ENCODE assay signal across 8 cellular contexts in genomic region chr9:109108318-109108717, GRCh38. TPM values are rescaled to one million over a fixed set of nuclear protein-coding genes. Genes with fewer than 3 reads are reported as not detected.
DNase-seq lines count a peak whose midpoint lies in the region; ATAC-seq, FAIRE-seq and TF ChIP-seq lines count a peak whose summit lies in the region.

No MANE protein-coding gene starts in this region.

- H3K9me2 ChIP-seq in OCI-LY7 (ENCODE audit: insufficient read depth, low read length), result no peaks in the 10 kb centered on the region

- peaks cover 100% of the 10 kb centered on the region for H3K79me2 ChIP-seq in OCI-LY7 (ENCODE audit: insufficient read depth, low read depth, low read length)
- peaks cover 75% of the 10 kb centered on the region for H3K79me2 ChIP-seq in endothelial cell of umbilical vein (ENCODE audit: control insufficient read depth, insufficient read depth, low read length)

- no peaks in the 10 kb centered on the region for H3K9me1 ChIP-seq in endothelial cell of umbilical vein (replicated peaks; ENCODE audit: control insufficient read depth, extremely low read depth, insufficient read depth, low read length)

- intact Hi-C loops in OCI-LY7 (cut with micrococcal nuclease; ENCODE audit: unreplicated experiment), result no loop called here
- intact Hi-C loops in endothelial cell of umbilical vein (cut with micrococcal nuclease), result loop anchor here (10.0 kb wide), 1 partner anchor 1824 kb away; the partner anchor contains the start of gene RAD23B

- H3K4me1 Mint-ChIP-seq in T-helper 2 cell treated with Interferon-gamma antibody and Interleukin-4, amounts not matched to agents 5 μg/mL and 100 μg/mL, for 36 hours (ENCODE audit: low read depth), result peaks cover 50% of the 10 kb centered on the region
- peaks cover 36% of the 10 kb centered on the region for H3K4me1 Mint-ChIP-seq in stimulated activated effector memory CD8-positive, alpha-beta T cell treated with anti-CD3 and anti-CD28 coated beads, Interleukin-12 subunit alpha, Interleukin-12 subunit beta, amount 100 ng/mL, for 72 hours

- H3K36me3 ChIP-seq in OCI-LY7 (ENCODE audit: insufficient read depth, low read length) (peaks cover 40% of the 10 kb centered on the region), endothelial cell of umbilical vein (ENCODE audit: control insufficient read depth in 2 of 2, extremely low read depth in 1 of 2, insufficient read depth in 2 of 2, low read length in 2 of 2) (no peaks in the 10 kb centered on the region)

- peaks cover 4% of the 10 kb centered on the region for H3K9me3 Mint-ChIP-seq in T-helper 2 cell treated with Interferon-gamma antibody and Interleukin-4, amounts not matched to agents 5 μg/mL and 100 μg/mL, for 36 hours
- peaks cover 3% of the 10 kb centered on the region for H3K9me3 Mint-ChIP-seq in stimulated activated effector memory CD8-positive, alpha-beta T cell treated with anti-CD3 and anti-CD28 coated beads, Interleukin-12 subunit alpha, Interleukin-12 subunit beta, amount 100 ng/mL, for 72 hours

- peak overlapping the region; percentile 76 for H3K27ac ChIP-seq in OCI-LY7 (ENCODE audit: low read depth, low read length, poor library complexity, severe bottlenecking)
- peak overlapping the region; percentile 55 for H3K27ac ChIP-seq in endothelial cell of umbilical vein (ENCODE audit: insufficient read depth, low read depth, low read length)

- peak overlapping the region; percentile 14 for H3K4me3 Mint-ChIP-seq in T-helper 2 cell treated with Interferon-gamma antibody and Interleukin-4, amounts not matched to agents 5 μg/mL and 100 μg/mL, for 36 hours
- peak overlapping the region; percentile 3 for H3K4me3 Mint-ChIP-seq in stimulated activated effector memory CD8-positive, alpha-beta T cell treated with anti-CD3 and anti-CD28 coated beads, Interleukin-12 subunit alpha, Interleukin-12 subunit beta, amount 100 ng/mL, for 72 hours

- H3K9me3 ChIP-seq in OCI-LY7 (ENCODE audit: low read length), result 0 out of 2 replicates have a peak, but pooled peaks cover 3% of the 10 kb centered on the region
- H3K9me3 ChIP-seq in endothelial cell of umbilical vein (replicated peaks; ENCODE audit: control insufficient read depth, insufficient read depth, low read length), result no peaks in the 10 kb centered on the region

- peak overlapping the region; percentile 36 for H3K9ac ChIP-seq in endothelial cell of umbilical vein (replicated peaks; ENCODE audit: extremely low read depth, insufficient read depth, low read length)

- no peak for DNase-seq in T-helper 2 cell treated with Interferon-gamma antibody and Interleukin-4, amounts not matched to agents 5 μg/mL and 100 μg/mL, for 36 hours (ENCODE audit: low spot score)
- DNase-seq in T-helper 2 cell (no peak), OCI-LY7 (ENCODE audit: low spot score) (peak; percentile 79), endothelial cell of umbilical vein (ENCODE audit: low read depth, low spot score) (peak; percentile 53), iPS-NIHi7 (ENCODE audit: extremely low spot score) (no peak), C1 segment of cervical spinal cord (lab: John Stamatoyannopoulos, UW) (no peak)
- no peak for DNase-seq in stimulated activated effector memory CD8-positive, alpha-beta T cell treated with anti-CD3 and anti-CD28 coated beads, Interleukin-12 subunit alpha, Interleukin-12 subunit beta, amount 100 ng/mL, for 72 hours (ENCODE audit: low spot score in 2 of 2)

- TF ChIP-seq CTCF in OCI-LY7 (conservative IDR thresholded peaks at IDR 0.05; ENCODE audit: low read length), result no peak
- TF ChIP-seq CTCF in endothelial cell of umbilical vein (IDR thresholded peaks at IDR 0.05; ENCODE audit: extremely low read depth in 1 of 2, insufficient read depth in 1 of 2, low read depth in 1 of 2, low read length in 2 of 2), result no peak

- BruUV-seq in OCI-LY7 (replicated peaks; lab: Mats Ljungman, UMichigan), result no TSS peak
- BruUV-seq in endothelial cell of umbilical vein (replicated peaks; lab: Mats Ljungman, UMichigan), result no TSS peak

- peaks cover 40% of the 10 kb centered on the region for H4K20me1 ChIP-seq in OCI-LY7 (ENCODE audit: insufficient read depth, low read length)
- no peaks in the 10 kb centered on the region for H4K20me1 ChIP-seq in endothelial cell of umbilical vein (replicated peaks; ENCODE audit: control insufficient read depth, extremely low read depth, insufficient read depth, low read length)

- no peak for ATAC-seq in stimulated activated effector memory CD8-positive, alpha-beta T cell treated with anti-CD3 and anti-CD28 coated beads, Interleukin-12 subunit alpha, Interleukin-12 subunit beta, amount 100 ng/mL, for 72 hours
- no peak for ATAC-seq in HG03025 (IDR thresholded peaks at IDR 0.05; ENCODE audit: low FRiP score, unreplicated experiment)

- H3K4me3 ChIP-seq in OCI-LY7 (ENCODE audit: low read depth, low read length, poor library complexity, severe bottlenecking) (peak overlapping the region; percentile 42), endothelial cell of umbilical vein (replicated peaks in 1 of 3; ENCODE audit: insufficient read depth in 1 of 3, low read depth in 1 of 3, low read length in 3 of 3) (peak overlapping the region in 1 of 3 experiments; percentile 21)

- no peaks in the 10 kb centered on the region for H3K27me3 Mint-ChIP-seq in T-helper 2 cell treated with Interferon-gamma antibody and Interleukin-4, amounts not matched to agents 5 μg/mL and 100 μg/mL, for 36 hours (ENCODE audit: low read depth)

- H3K4me1 ChIP-seq in OCI-LY7 (ENCODE audit: insufficient read depth, low read length, poor library complexity, severe bottlenecking) (peaks cover 76% of the 10 kb centered on the region), endothelial cell of umbilical vein (ENCODE audit: control insufficient read depth, extremely low read depth, insufficient read depth, low read length) (peaks cover 52% of the 10 kb centered on the region)

- POLR2A ChIA-PET in OCI-LY7 (lab: Charles Lee) (interaction anchor here (0.7 to 3.1 kb wide), 6 partner anchors 10 to 239 kb away, joined by 3 to 53 read pairs (median 3); partner anchors contain the start of gene TMEM245), endothelial cell of umbilical vein (lab: Charles Lee) (interaction anchor here (2.0 kb wide), 1 partner anchor 11 kb away, joined by 8 read pairs; the partner anchor contains the start of gene TMEM245)

- H3K36me3 Mint-ChIP-seq in T-helper 2 cell treated with Interferon-gamma antibody and Interleukin-4, amounts not matched to agents 5 μg/mL and 100 μg/mL, for 36 hours (ENCODE audit: low read depth), result peaks cover 31% of the 10 kb centered on the region
- H3K36me3 Mint-ChIP-seq in stimulated activated effector memory CD8-positive, alpha-beta T cell treated with anti-CD3 and anti-CD28 coated beads, Interleukin-12 subunit alpha, Interleukin-12 subunit beta, amount 100 ng/mL, for 72 hours, result peaks cover 38% of the 10 kb centered on the region

- H3K4me2 ChIP-seq in OCI-LY7 (ENCODE audit: low read length), result peak overlapping the region; percentile 56
- peak overlapping the region; percentile 80 for H3K4me2 ChIP-seq in endothelial cell of umbilical vein (ENCODE audit: insufficient read depth, low read length)

- TF ChIP-seq POLR2A in endothelial cell of umbilical vein (IDR thresholded peaks at IDR 0.05; ENCODE audit: low read depth, low read length), result no peak

- no peak for FAIRE-seq in endothelial cell of umbilical vein (lab: Jason Lieb, UNC)

- CTCF ChIA-PET in OCI-LY7 (lab: Charles Lee; ENCODE audit: unreplicated experiment) (interaction anchor here (1.3 kb wide), 1 partner anchor 27 kb away, joined by 3 read pairs; no protein-coding TSS in a partner anchor), endothelial cell of umbilical vein (lab: Charles Lee) (interaction anchor here (1.2 to 2.8 kb wide), 4 partner anchors 10 to 75 kb away, joined by 5 to 16 read pairs (median 9); partner anchors contain the start of gene TMEM245)

- H2AFZ ChIP-seq in OCI-LY7 (ENCODE audit: low read length) (no peak overlapping the region), endothelial cell of umbilical vein (ENCODE audit: low read depth, low read length) (no peak overlapping the region)

- H3K27me3 ChIP-seq in endothelial cell of umbilical vein (ENCODE audit: control insufficient read depth in 2 of 2, insufficient read depth in 2 of 2, low read length in 2 of 2), result no peaks in the 10 kb centered on the region

- dilution Hi-C loops in endothelial cell of umbilical vein (cut with MboI; ENCODE audit: extremely low pct_ligation_motif_present, low sequenced_read_pairs), result no loop called here

- H3K27ac Mint-ChIP-seq in T-helper 2 cell treated with Interferon-gamma antibody and Interleukin-4, amounts not matched to agents 5 μg/mL and 100 μg/mL, for 36 hours, result peak overlapping the region; percentile 80
- no peak overlapping the region for H3K27ac Mint-ChIP-seq in stimulated activated effector memory CD8-positive, alpha-beta T cell treated with anti-CD3 and anti-CD28 coated beads, Interleukin-12 subunit alpha, Interleukin-12 subunit beta, amount 100 ng/mL, for 72 hours

TF ChIP-seq in endothelial cell of umbilical vein, 7 proteins besides CTCF, POLR2A, EP300 and RAD21 (continues in another document):
- TF ChIP-seq FOS (IDR thresholded peaks at IDR 0.05; ENCODE audit: borderline replicate concordance, insufficient read depth, low read length) (no peak), POLR2AphosphoS5 (IDR thresholded peaks at IDR 0.05; ENCODE audit: insufficient read depth, low read depth, low read length) (no peak), EZH2 (IDR thresholded peaks at IDR 0.05; ENCODE audit: borderline replicate concordance, low read depth, low read length, severe bottlenecking) (no peak)

RNA-seq across cellular contexts. Expression of gene TMEM245, which starts 11.4 kb away (rescaled TPM):
- 19.4 and 22.0 TPM in 2 replicates for total RNA-seq in OCI-LY7 (2014; rRNA removed; shearing (Covaris generic))
- 36.1 and 40.8 TPM in 2 replicates for total RNA-seq in OCI-LY7 (2022)
- total RNA-seq in endothelial cell of umbilical vein, result 39.4 and 44.2 TPM in 2 replicates
- 41.7 and 48.0 TPM in 2 replicates for polyA plus RNA-seq in endothelial cell of umbilical vein
- 22.1 and 22.7 TPM in 2 replicates for polyA plus RNA-seq in endothelial cell of umbilical vein (2011; cell fraction: cytosol; rRNA removed)
- polyA plus RNA-seq in endothelial cell of umbilical vein (2011; cell fraction: nucleus; rRNA removed), result 27.8 and 30.4 TPM in 2 replicates
- 40.4 and 41.8 TPM in 2 replicates for polyA plus RNA-seq in endothelial cell of umbilical vein (2012)
- polyA minus RNA-seq in endothelial cell of umbilical vein, result 156 and 175 TPM in 2 replicates
- 57.1 TPM for polyA minus RNA-seq in endothelial cell of umbilical vein (2011; cell fraction: cytosol; rRNA and poly(A)+ RNA removed)
- 64.2 and 110 TPM in 2 replicates for polyA minus RNA-seq in endothelial cell of umbilical vein (2011; cell fraction: nucleus; rRNA and poly(A)+ RNA removed)

RNA-seq across cellular contexts. Expression of gene FRRS1L, which starts 58.7 kb away (rescaled TPM):
- total RNA-seq in OCI-LY7 (2014; rRNA removed; shearing (Covaris generic)), result not detected in 2 replicates
- total RNA-seq in OCI-LY7 (2022), result not detected in 2 replicates
- 0.05 TPM in 1 of 2 replicates, not detected in the other for total RNA-seq in endothelial cell of umbilical vein
- polyA plus RNA-seq in endothelial cell of umbilical vein, result not detected in 2 replicates
- 0.04 and 0.07 TPM in 2 replicates for polyA plus RNA-seq in endothelial cell of umbilical vein (2011; cell fraction: cytosol; rRNA removed)
- polyA plus RNA-seq in endothelial cell of umbilical vein (2011; cell fraction: nucleus; rRNA removed), result 0.06 and 0.07 TPM in 2 replicates
- polyA plus RNA-seq in endothelial cell of umbilical vein (2012), result 0.31 and 0.35 TPM in 2 replicates
- polyA minus RNA-seq in endothelial cell of umbilical vein, result 0.06 and 0.17 TPM in 2 replicates
- not detected for polyA minus RNA-seq in endothelial cell of umbilical vein (2011; cell fraction: cytosol; rRNA and poly(A)+ RNA removed)
- polyA minus RNA-seq in endothelial cell of umbilical vein (2011; cell fraction: nucleus; rRNA and poly(A)+ RNA removed), result 0.10 TPM in 2 replicates

Comparison
In these comparisons a context has a peak if more than half of its experiments do, and no peak if none do; other contexts are left out.
1. DNase-seq: peak in OCI-LY7 (single experiment) and endothelial cell of umbilical vein (single experiment); none in T-helper 2 cell treated with Interferon-gamma antibody and Interleukin-4, amounts not matched to agents 5 μg/mL and 100 μg/mL, for 36 hours (single experiment), T-helper 2 cell (0 of 5), stimulated activated effector memory CD8-positive, alpha-beta T cell treated with anti-CD3 and anti-CD28 coated beads, Interleukin-12 subunit alpha, Interleukin-12 subunit beta, amount 100 ng/mL, for 72 hours (0 of 2), iPS-NIHi7 (single experiment) and C1 segment of cervical spinal cord (0 of 14).